ENCODE assay signal across 8 cellular contexts in the genomic region with DNA sequence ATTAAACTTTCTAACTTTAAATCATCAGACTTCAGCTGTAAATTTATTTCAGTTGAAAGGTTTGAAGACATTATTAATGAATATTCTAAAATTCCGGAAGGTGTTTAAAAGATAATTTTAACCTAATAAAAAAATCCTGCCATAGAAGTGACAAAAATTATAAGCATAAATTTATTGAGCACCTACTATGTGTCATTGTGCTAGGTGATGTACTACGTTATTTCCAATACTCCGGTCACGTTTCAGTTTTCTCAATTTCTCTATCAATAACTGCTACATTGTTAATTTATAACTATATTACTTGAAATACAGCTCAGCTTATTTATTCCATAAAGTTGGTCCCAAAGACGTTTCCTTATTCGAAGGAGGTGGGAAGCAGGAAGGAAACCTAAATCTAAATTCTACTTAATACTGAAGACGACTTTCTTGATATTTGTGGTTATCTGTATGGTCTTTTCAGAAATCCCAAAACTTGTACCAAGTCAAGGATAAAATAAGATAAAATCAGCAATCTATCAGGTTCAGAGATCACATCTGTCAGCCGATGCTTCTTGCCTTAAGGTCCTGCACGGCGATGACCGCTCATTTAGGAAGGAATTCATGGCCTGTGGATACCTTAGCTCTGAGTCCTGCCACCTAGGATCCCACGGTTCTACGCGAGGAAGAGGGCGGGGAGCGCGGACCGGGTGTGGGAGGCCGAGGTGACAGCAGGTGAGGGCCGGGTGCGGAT. TPM values are rescaled to one million over a fixed set of nuclear protein-coding genes. Genes with fewer than 3 reads are reported as not detected.
A peak's percentile ranks its signal among the peaks of the same experiment; 100 is the strongest.
DNase-seq lines count a peak whose midpoint lies in the region; ATAC-seq and TF ChIP-seq lines count a peak whose summit lies in the region.

No MANE protein-coding gene starts in this region.

- no peak overlapping the region for H3K9ac ChIP-seq in smooth muscle cell (ENCODE audit: low read depth)

- intact Hi-C loops in heart right ventricle (cut with DNase I): loop anchor here in 9 of 10 donors (2.0 to 10.0 kb wide), 12 partner anchors 163 to 533 kb away; partner anchors contain the start of gene ZNF438 (in 3 of the 9)

- DNase-seq in HL-60 (ENCODE audit: low read depth in 1 of 2, low spot score in 1 of 2) (no peak), activated T-cell treated with anti-CD3 and anti-CD28 coated beads for 48 hours (ENCODE audit: low read depth) (peak; percentile 69), heart right ventricle (no peak), smooth muscle cell (lab: John Stamatoyannopoulos, UW; ENCODE audit: unreplicated experiment) (no peak), CD1c-positive myeloid dendritic cell (ENCODE audit: extremely low spot score) (no peak), NCI-H2029 (lab: John Stamatoyannopoulos, UW) (no peak)

- TF ChIP-seq CTCF in HL-60 (IDR thresholded peaks at IDR 0.05; ENCODE audit: insufficient read depth, low read length): no peak
- TF ChIP-seq CTCF in heart right ventricle (IDR thresholded peaks at IDR 0.05): no peak
- TF ChIP-seq CTCF in smooth muscle cell (IDR thresholded peaks at IDR 0.05; ENCODE audit: borderline replicate concordance, insufficient read depth, poor library complexity, severe bottlenecking): no peak

- H3K4me1 ChIP-seq in heart right ventricle: peaks cover 0 to 52% (median 17%) of the 10 kb centered on the region in 9 donors
- H3K4me1 ChIP-seq in smooth muscle cell (ENCODE audit: low read depth): peaks cover 6% of the 10 kb centered on the region

- H3K27ac ChIP-seq in HL-60 (replicated peaks) (peak overlapping the region; percentile 85), heart right ventricle (peak overlapping the region; percentile 89 to 99 (median 97)), smooth muscle cell (ENCODE audit: low read depth) (no peak overlapping the region)

- H3K9me3 ChIP-seq in heart right ventricle (peaks cover 0 to under 1% (median 0%) of the 10 kb centered on the region in 11 donors), smooth muscle cell (replicated peaks; ENCODE audit: low read depth) (no peaks in the 10 kb centered on the region)

- no peaks in the 10 kb centered on the region for H3K36me3 ChIP-seq in heart right ventricle
- no peaks in the 10 kb centered on the region for H3K36me3 ChIP-seq in smooth muscle cell (ENCODE audit: low read depth)

- 30% methylated on average over 21 of the region's 21 CpGs for WGBS in heart right ventricle, 2 donors
- WGBS in smooth muscle cell (ENCODE audit: low lambda C conversion rate): 28% methylated on average over 21 of the region's 21 CpGs

- H2AFZ ChIP-seq in smooth muscle cell (ENCODE audit: low read depth): peak overlapping the region; percentile 62

- no peaks in the 10 kb centered on the region for H3F3A ChIP-seq in smooth muscle cell (ENCODE audit: low read depth)

- peak overlapping the region; percentile 88 for H3K4me2 ChIP-seq in smooth muscle cell

- H3K27me3 ChIP-seq in HL-60 (ENCODE audit: insufficient read depth, poor library complexity, severe bottlenecking) (no peaks in the 10 kb centered on the region), heart right ventricle (peaks cover 0 to 22% (median 0%) of the 10 kb centered on the region in 7 donors), smooth muscle cell (ENCODE audit: low read depth) (peaks cover 26% of the 10 kb centered on the region)

- H3K79me2 ChIP-seq in smooth muscle cell (ENCODE audit: low read depth): peaks cover 24% of the 10 kb centered on the region

- peak overlapping the region; percentile 97 for H3K4me3 ChIP-seq in HL-60 (replicated peaks; ENCODE audit: insufficient read depth, low read length)
- H3K4me3 ChIP-seq in heart right ventricle: peak overlapping the region; percentile 84 to 96 (median 92)
- H3K4me3 ChIP-seq in smooth muscle cell: peak overlapping the region; percentile 69

- H4K20me1 ChIP-seq in smooth muscle cell (ENCODE audit: low read depth): peaks cover 17% of the 10 kb centered on the region

- no peak for ATAC-seq in heart right ventricle
- no peak for ATAC-seq in HG02678 (IDR thresholded peaks at IDR 0.05; ENCODE audit: unreplicated experiment)
- ATAC-seq in HG03521 (IDR thresholded peaks at IDR 0.05; ENCODE audit: unreplicated experiment): no peak

RNA-seq across cellular contexts. Expression of gene ZEB1, which starts 1.2 kb away (rescaled TPM):
- total RNA-seq in heart right ventricle (100 to 1,000 TPM in 5 of 10 donors, 10 to 100 TPM in 5; 87.4 to 125 (median 102) TPM), smooth muscle cell (15.7 and 21.0 TPM in 2 replicates)
- polyA plus RNA-seq in heart right ventricle (10 to 100 TPM; 10.6 to 25.5 TPM), smooth muscle cell (7.9 and 10.5 TPM in 2 replicates)
